Comparison of ENCODE assay signal across 8 cellular contexts in genomic region chr9:127451681-127452480, GRCh38. TPM values are rescaled to one million over a fixed set of nuclear protein-coding genes. Genes with fewer than 3 reads are reported as not detected.
A peak's percentile ranks its signal among the peaks of the same experiment; 100 is the strongest.
DNase-seq lines count a peak whose midpoint lies in the region; ATAC-seq, FAIRE-seq and TF ChIP-seq lines count a peak whose summit lies in the region.

No MANE protein-coding gene starts in this region.

- intact Hi-C loops in CD14-positive monocyte (cut with micrococcal nuclease) (loop anchor here (2.0 to 10.0 kb wide), 3 partner anchors 27 to 227 kb away; partner anchors contain the start of genes SLC2A8 (in 1 of the 2) and ZNF79 (in 1 of the 2)), left ventricle myocardium inferior (cut with micrococcal nuclease) (no loop called here)

- H3K27ac ChIP-seq in SU-DHL-6 (ENCODE audit: low read depth, low read length) (peak overlapping the region; percentile 91), angular gyrus (ENCODE audit: low read depth, low read length) (peak overlapping the region; percentile 42), left ventricle myocardium inferior (replicated peaks) (peak overlapping the region; percentile 98)

- peak overlapping the region; percentile 79 for H3K4me2 ChIP-seq in SU-DHL-6 (ENCODE audit: low read depth, low read length, poor library complexity, severe bottlenecking)

- H3K27me3 ChIP-seq in SU-DHL-6 (ENCODE audit: low read length), result no peaks in the 10 kb centered on the region
- H3K27me3 ChIP-seq in left ventricle myocardium inferior (ENCODE audit: low read depth), result no peaks in the 10 kb centered on the region

- H4K20me1 ChIP-seq in SU-DHL-6 (ENCODE audit: low read depth, low read length), result peaks cover 11% of the 10 kb centered on the region; the same call in 1 of the 2 replicates

- peaks cover 39% of the 10 kb centered on the region for H3F3A ChIP-seq in SU-DHL-6 (ENCODE audit: insufficient read depth)

- H2AFZ ChIP-seq in SU-DHL-6 (ENCODE audit: low read depth, low read length, severe bottlenecking), result peak overlapping the region; percentile 37

- H3K36me3 ChIP-seq in SU-DHL-6 (ENCODE audit: low read length) (peaks cover 33% of the 10 kb centered on the region), left ventricle myocardium inferior (peaks cover 44% of the 10 kb centered on the region)

- peak overlapping the region; percentile 63 for H3K4me3 ChIP-seq in SU-DHL-6 (ENCODE audit: insufficient read depth, low read length, poor library complexity, severe bottlenecking)
- peak overlapping the region; percentile 83 for H3K4me3 ChIP-seq in left ventricle myocardium inferior

- FAIRE-seq in HTR-8/SVneo (lab: Jason Lieb, UNC), result no peak

- H3K36me3 Mint-ChIP-seq in CD14-positive monocyte, result peaks cover 30 to 51% of the 10 kb centered on the region in 2 donors

- peak; percentile 13 for ATAC-seq in GM19438 (IDR thresholded peaks at IDR 0.05; ENCODE audit: low read depth, unreplicated experiment)

- H3K9me3 ChIP-seq in SU-DHL-6 (ENCODE audit: insufficient read depth, low read length) (no peaks in the 10 kb centered on the region), left ventricle myocardium inferior (replicated peaks) (no peaks in the 10 kb centered on the region)

- peak overlapping the region; percentile 93 to 97 for H3K4me3 Mint-ChIP-seq in CD14-positive monocyte

- no peak for TF ChIP-seq CTCF in CD14-positive monocyte (IDR thresholded peaks at IDR 0.05)
- no peak for TF ChIP-seq CTCF in SU-DHL-6 (IDR thresholded peaks at IDR 0.05; ENCODE audit: insufficient read depth, low read length, poor library complexity, severe bottlenecking)
- no peak for TF ChIP-seq CTCF in left ventricle myocardium inferior (IDR thresholded peaks at IDR 0.05; ENCODE audit: borderline replicate concordance)

- H3K79me2 ChIP-seq in SU-DHL-6 (ENCODE audit: insufficient read depth, low read length), result peaks cover 25% of the 10 kb centered on the region

- H3K4me1 Mint-ChIP-seq in CD14-positive monocyte, result peaks cover 59% of the 10 kb centered on the region

- DNase-seq in CD14-positive monocyte (ENCODE audit: low spot score), result no peak
- DNase-seq in HTR-8/SVneo (ENCODE audit: insufficient read length, low spot score), result peak; percentile 54
- DNase-seq in left ventricle myocardium inferior, result peak; percentile 46
- peak; percentile 51 for DNase-seq in pons (ENCODE audit: low spot score)
- DNase-seq in hippocampal formation (lab: John Stamatoyannopoulos, UW), result no peak

- peak overlapping the region; percentile 92 to 96 (median 96) for H3K27ac Mint-ChIP-seq in CD14-positive monocyte

- H3K9me2 ChIP-seq in SU-DHL-6 (replicated peaks; ENCODE audit: insufficient read depth, low read length), result no peaks in the 10 kb centered on the region

- peaks cover 85% of the 10 kb centered on the region for H3K4me1 ChIP-seq in left ventricle myocardium inferior

- H3K9ac ChIP-seq in SU-DHL-6 (ENCODE audit: low read length), result peak overlapping the region; percentile 97

- H3K9me3 Mint-ChIP-seq in CD14-positive monocyte, result no peaks in the 10 kb centered on the region

- peaks cover 0 to 1% (median 0%) of the 10 kb centered on the region in 3 donors for H3K27me3 Mint-ChIP-seq in CD14-positive monocyte (ENCODE audit: low read depth in 3 of 3)

RNA-seq across cellular contexts. Expression of gene LRSAM1, which starts 0.6 kb away (rescaled TPM):
- 1 to 10 TPM; 6.0 to 8.2 TPM for polyA plus RNA-seq in CD14-positive monocyte
- 35.4 TPM for total RNA-seq in left ventricle myocardium inferior

RNA-seq across cellular contexts. Expression of gene RPL12, which starts 0.7 kb away (rescaled TPM):
- polyA plus RNA-seq in CD14-positive monocyte, result 100 to 1,000 TPM; 417 to 490 TPM
- 605 TPM for total RNA-seq in left ventricle myocardium inferior

RNA-seq across cellular contexts. Expression of gene ZNF79, which starts 27.7 kb away (rescaled TPM):
- 1 to 10 TPM; 1.4 to 2.0 TPM for polyA plus RNA-seq in CD14-positive monocyte
- total RNA-seq in left ventricle myocardium inferior, result 6.2 TPM

RNA-seq across cellular contexts. Expression of gene SLC2A8, which starts 54.9 kb away (rescaled TPM):
- 1 to 10 TPM; 6.6 to 8.7 TPM for polyA plus RNA-seq in CD14-positive monocyte
- total RNA-seq in left ventricle myocardium inferior, result 16.1 TPM

Comparison
In these comparisons a context has a peak if more than half of its experiments do, and no peak if none do; other contexts are left out.
1. DNase-seq: peak in HTR-8/SVneo (single experiment), left ventricle myocardium inferior (single experiment) and pons (single experiment); none in CD14-positive monocyte (single experiment) and hippocampal formation (0 of 2).
2. H3K27ac ChIP-seq: peak in every context shown above with its lines; median percentile 98 in left ventricle myocardium inferior; 91 in SU-DHL-6; 42 in angular gyrus.